In the genomic region with DNA sequence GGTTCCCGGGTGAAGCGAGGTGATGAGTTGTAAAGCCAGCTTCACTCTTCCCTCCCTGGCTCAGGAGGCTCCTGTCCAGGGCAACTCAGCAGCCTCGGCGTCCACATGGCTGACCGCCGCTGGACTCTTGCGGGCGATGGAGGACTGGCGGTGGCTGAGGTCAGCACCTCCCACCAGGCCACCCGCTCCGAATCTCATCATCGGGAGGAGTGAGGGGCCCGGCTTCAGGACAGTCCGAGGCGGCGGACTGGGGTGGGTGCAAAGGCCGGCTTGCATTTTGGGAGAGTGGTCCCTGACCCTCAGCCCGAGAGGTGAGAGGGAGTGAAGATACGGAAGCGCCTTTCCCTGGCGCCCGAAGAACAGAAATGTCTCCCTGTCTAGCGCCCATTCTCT, we compare ENCODE assay signal across 9 cellular contexts. TPM values are rescaled to one million over a fixed set of nuclear protein-coding genes. Genes with fewer than 3 reads are reported as not detected.
DNase-seq lines count a peak whose midpoint lies in the region; ATAC-seq, FAIRE-seq and TF ChIP-seq lines count a peak whose summit lies in the region.
"Had no signal": no experiment of that assay in that cellular context is flagged by ENCODE, and none has a peak within 500 bp of the region (broad histone marks: within the 10 kb centered on the region; RNA-seq: fewer than 3 reads in every experiment).

No MANE protein-coding gene starts in this region.

- TF ChIP-seq CTCF in HL-60 (IDR thresholded peaks at IDR 0.05; ENCODE audit: insufficient read depth, low read length) (no peak), K562 (IDR thresholded peaks at IDR 0.05 in 2 of 3, conservative IDR thresholded peaks at IDR 0.05 in 1 of 3; ENCODE audit: insufficient read depth in 2 of 3, low read depth in 1 of 3, low read length in 3 of 3) (no peak)

- no peak for TF ChIP-seq POLR2A in K562 (conservative IDR thresholded peaks at IDR 0.05)

- no peaks in the 10 kb centered on the region for H3K27me3 ChIP-seq in HL-60 (ENCODE audit: insufficient read depth, poor library complexity, severe bottlenecking)
- H3K27me3 ChIP-seq in K562 (ENCODE audit: control insufficient read depth in 2 of 2, insufficient read depth in 2 of 2, low read length in 2 of 2), result no peaks in the 10 kb centered on the region

- DNase-seq in DMS53 (lab: John Stamatoyannopoulos, UW) (peak; percentile 68), DMS53 treated with DMSO at 0.1 percent for 48 hours (lab: John Stamatoyannopoulos, UW; ENCODE audit: unreplicated experiment) (no peak), HL-60 (ENCODE audit: low read depth in 1 of 2, low spot score in 1 of 2) (peak in 1 of 2 experiments; percentile 9), K562 (ENCODE audit: extremely low read depth in 1 of 4, low spot score in 3 of 4) (peak; percentile 57 to 75 (median 65)), kidney tubule cell (ENCODE audit: low spot score) (peak; percentile 35), NCI-H187 treated with DMSO at 0.1 percent for 48 hours (lab: John Stamatoyannopoulos, UW) (no peak), KBM-7 (no peak)

- no peaks in the 10 kb centered on the region for H3K9me3 ChIP-seq in K562 (replicated peaks; ENCODE audit: control insufficient read depth, insufficient read depth, low read depth, low read length)

- H3K4me1 ChIP-seq in K562 (replicated peaks in 1 of 2; ENCODE audit: control insufficient read depth in 2 of 2, insufficient read depth in 2 of 2, low read length in 2 of 2), result peaks cover 12 to 15% of the 10 kb centered on the region in 2 experiments

- peaks cover 41% of the 10 kb centered on the region for H3K79me2 ChIP-seq in K562 (ENCODE audit: control insufficient read depth, insufficient read depth, low read length)

- TF ChIP-seq EP300 in K562 (IDR thresholded peaks at IDR 0.05; ENCODE audit: low read length), result no peak

- peak; percentile 67 for ATAC-seq in K562

- H4K20me1 ChIP-seq in K562 (replicated peaks; ENCODE audit: control insufficient read depth, insufficient read depth, low read length), result no peaks in the 10 kb centered on the region; the same call in 1 of the 2 replicates

- 0% methylated on average over 23 of the region's 23 CpGs for WGBS in K562 (ENCODE audit: insufficient coverage, low coverage, missing lambda C conversion rate)

- CTCF ChIA-PET in K562 (lab: Yijun Ruan, JAX; ENCODE audit: low intra/inter-chr PET ratio), result interaction anchor here (0.8 kb wide), 1 partner anchor 17 kb away, joined by 3 read pairs; no protein-coding TSS in a partner anchor

- TF ChIP-seq RAD21 in K562 (CRISPR knock-in tag; conservative IDR thresholded peaks at IDR 0.05 in 1 of 2, IDR thresholded peaks at IDR 0.05 in 1 of 2), result no peak

- peak overlapping the region; percentile 99 for H3K27ac ChIP-seq in HL-60 (replicated peaks)
- H3K27ac ChIP-seq in K562 (ENCODE audit: extremely low read depth, low read depth, low read length), result peak overlapping the region; percentile 99
- peak overlapping the region; percentile 93 for H3K27ac ChIP-seq in temporal lobe (ENCODE audit: low read depth, low read length)

- H2AFZ ChIP-seq in K562 (ENCODE audit: low read depth, low read length), result peak overlapping the region; percentile 100

- H3K4me2 ChIP-seq in K562 (ENCODE audit: insufficient read depth, low read length), result peak overlapping the region; percentile 98

- H3K9me1 ChIP-seq in K562 (ENCODE audit: control insufficient read depth, insufficient read depth, low read length), result no peaks in the 10 kb centered on the region

- in situ Hi-C loops in K562 (cut with MboI), result no loop called here
- in situ Hi-C loops in KBM-7 (cut with MboI; ENCODE audit: low pct_unique_long_range_greater_than_20kb, low sequenced_read_pairs), result loop anchor here (25.0 kb wide), 1 partner anchor 508 kb away; no protein-coding TSS in a partner anchor

- TSS peak; percentile 56 for BruUV-seq in K562 (replicated peaks; lab: Mats Ljungman, UMichigan)

- POLR2A ChIA-PET in K562 (lab: Yijun Ruan, JAX), result interaction anchor here (1.0 to 6.6 kb wide), 4 partner anchors 10 to 485 kb away, joined by 3 to 57 read pairs (median 5); no protein-coding TSS in a partner anchor

- peak overlapping the region; percentile 95 to 98 for H3K9ac ChIP-seq in K562 (ENCODE audit: insufficient read depth in 1 of 2, low read depth in 2 of 2, low read length in 2 of 2)

- H3K4me3 ChIP-seq in HL-60 (replicated peaks; ENCODE audit: insufficient read depth, low read length) (peak overlapping the region; percentile 79), K562 (peak overlapping the region; percentile 94)

- FAIRE-seq in K562 (lab: Jason Lieb, UNC), result no peak
- FAIRE-seq: A204.1 had no signal

- H3K36me3 ChIP-seq in K562 (ENCODE audit: control insufficient read depth, insufficient read depth, low read length), result peaks cover 45% of the 10 kb centered on the region

- intact Hi-C loops in K562 (cut with micrococcal nuclease), result no loop called here

TF ChIP-seq in K562, 482 proteins besides CTCF, POLR2A, EP300 and RAD21 (continues in another document):
- 0 out of 2 replicates have a peak, but pooled peaks have one; percentile 12 for TF ChIP-seq SIN3B (IDR thresholded peaks at IDR 0.05; ENCODE audit: low read depth)
- no peak for TF ChIP-seq ETS1 (conservative IDR thresholded peaks at IDR 0.05; ENCODE audit: control insufficient read depth, low read depth, low read length)
- no peak for TF ChIP-seq ZNF696 (CRISPR knock-in tag; conservative IDR thresholded peaks at IDR 0.05)
- peak; percentile 66; the same call in 1 of the 2 replicates for TF ChIP-seq HMGXB4 (CRISPR knock-in tag; IDR thresholded peaks at IDR 0.05)
- peak; percentile 29; the same call in 1 of the 2 replicates for TF ChIP-seq SMARCC2 (IDR thresholded peaks at IDR 0.05; ENCODE audit: low read depth)
- 0 out of 2 replicates have a peak, but pooled peaks have one; percentile 74 for TF ChIP-seq ZFX (CRISPR knock-in tag; IDR thresholded peaks at IDR 0.05)
- 0 out of 2 replicates have a peak, but pooled peaks have one; percentile 4 for TF ChIP-seq NFRKB (IDR thresholded peaks at IDR 0.05; ENCODE audit: low read depth)
- peak; percentile 58; the same call in 1 of the 2 replicates for TF ChIP-seq ZNF589 (CRISPR knock-in tag; IDR thresholded peaks at IDR 0.05; ENCODE audit: low read depth)
- TF ChIP-seq ZNF586 (CRISPR knock-in tag; conservative IDR thresholded peaks at IDR 0.05), result no peak
- no peak for TF ChIP-seq IRF1 (CRISPR knock-in tag; IDR thresholded peaks at IDR 0.05; ENCODE audit: borderline replicate concordance)
- TF ChIP-seq TEAD1 (CRISPR knock-in tag; IDR thresholded peaks at IDR 0.05), result peak in 1 of 2 experiments; percentile 68; a peak in 1 of 4 replicates
- TF ChIP-seq HDAC2 (IDR thresholded peaks at IDR 0.05), result peak; percentile 46; the same call in 1 of the 2 replicates
- no peak for TF ChIP-seq HNRNPUL1 (IDR thresholded peaks at IDR 0.05; ENCODE audit: low read length)

RNA-seq across cellular contexts. Expression of gene DNAJB12, which starts 0.8 kb away (rescaled TPM):
- total RNA-seq in K562 (2011; cell fraction: chromatin; rRNA removed; ENCODE audit: low replicate concordance), result 37.8 and 67.4 TPM in 2 replicates
- total RNA-seq in K562 (2011; cell fraction: nucleolus; rRNA removed), result 41.7 and 47.7 TPM in 2 replicates
- total RNA-seq in K562 (2011; cell fraction: nucleoplasm; rRNA removed), result 40.8 and 49.2 TPM in 2 replicates
- total RNA-seq in K562 (2014; rRNA removed) (22.1 and 30.2 TPM in 2 replicates), K562 (2014; rRNA removed; fragmentation: Illumina TruSeq; extraction: Trizol) (12.9 and 15.1 TPM in 2 replicates), K562 (2015; rRNA removed; fragmentation: Illumina TruSeq; extraction: Trizol) (20.5 and 22.0 TPM in 2 replicates), K562 (2021) (31.0 and 31.5 TPM in 2 replicates), temporal lobe (13.0 TPM)
- polyA plus RNA-seq in K562 (2011; rRNA removed) (10.2 and 13.3 TPM in 2 replicates), K562 (2014; fragmentation: Illumina TruSeq; extraction: Trizol) (24.1 and 26.2 TPM in 2 replicates), K562 (2014; fragmentation: Nextera tagmentation; extraction: Ambion mirVana) (1 to 10 TPM; 3.5 to 4.7 TPM), K562 (2014; rRNA removed) (18.4 and 20.3 TPM in 2 replicates)
- polyA plus RNA-seq in K562 (2011; cell fraction: cytosol; rRNA removed), result 12.4 and 17.8 TPM in 2 replicates
- polyA plus RNA-seq in K562 (2011; cell fraction: nucleus; rRNA removed), result 27.1 and 42.9 TPM in 2 replicates
- 21.6 and 29.2 TPM in 2 replicates for polyA plus RNA-seq in K562 (2012)
- polyA minus RNA-seq in K562 (2011; rRNA and poly(A)+ RNA removed), result 7.6 and 8.6 TPM in 2 replicates
- polyA minus RNA-seq in K562 (2011; cell fraction: cytosol; rRNA and poly(A)+ RNA removed), result 11.4 and 13.2 TPM in 2 replicates
- polyA minus RNA-seq in K562 (2011; cell fraction: nucleus; rRNA and poly(A)+ RNA removed), result 14.1 and 15.7 TPM in 2 replicates

Comparison
In these comparisons a context has a peak if more than half of its experiments do, and no peak if none do; other contexts are left out.
1. DNase-seq: peak in DMS53 (single experiment), K562 (4 of 4) and kidney tubule cell (single experiment); none in DMS53 treated with DMSO at 0.1 percent for 48 hours (single experiment), NCI-H187 treated with DMSO at 0.1 percent for 48 hours (single experiment) and KBM-7 (single experiment).
2. Peak in every context shown above with its lines, with median percentiles within 50 percentile points of each other: H3K27ac ChIP-seq.